Comparison of ENCODE assay signal across 1 cellular context in genomic region chr5:138492552-138493045, GRCh38.
TF ChIP-seq lines count a peak whose summit lies in the region.

No MANE protein-coding gene starts in this region.

TF ChIP-seq in endothelial cell of umbilical vein, 7 proteins besides CTCF, POLR2A, EP300 and RAD21:
- TF ChIP-seq FOS (IDR thresholded peaks at IDR 0.05; ENCODE audit: borderline replicate concordance, insufficient read depth, low read length) (no peak), POLR2AphosphoS5 (IDR thresholded peaks at IDR 0.05; ENCODE audit: insufficient read depth, low read depth, low read length) (no peak), GATA2 (IDR thresholded peaks at IDR 0.05; ENCODE audit: insufficient read depth, insufficient read length, low read depth, low read length) (no peak), EZH2 (IDR thresholded peaks at IDR 0.05; ENCODE audit: borderline replicate concordance, low read depth, low read length, severe bottlenecking) (no peak), JUN (IDR thresholded peaks at IDR 0.05; ENCODE audit: borderline replicate concordance, insufficient read depth, insufficient read length, low read depth) (no peak), MYC (IDR thresholded peaks at IDR 0.05; ENCODE audit: low read depth, low read length) (no peak)
- TF ChIP-seq, protein P1, sequence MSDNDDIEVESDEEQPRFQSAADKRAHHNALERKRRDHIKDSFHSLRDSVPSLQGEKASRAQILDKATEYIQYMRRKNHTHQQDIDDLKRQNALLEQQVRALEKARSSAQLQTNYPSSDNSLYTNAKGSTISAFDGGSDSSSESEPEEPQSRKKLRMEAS (IDR thresholded peaks at IDR 0.05; ENCODE audit: insufficient read depth, insufficient read length): no peak
